ENCODE assay signal across 9 cellular contexts in genomic region chr3:133437391-133438093, GRCh38. TPM values are rescaled to one million over a fixed set of nuclear protein-coding genes. Genes with fewer than 3 reads are reported as not detected.
A peak's percentile ranks its signal among the peaks of the same experiment; 100 is the strongest.
DNase-seq lines count a peak whose midpoint lies in the region; ATAC-seq, FAIRE-seq and TF ChIP-seq lines count a peak whose summit lies in the region.
"Had no signal": no experiment of that assay in that cellular context is flagged by ENCODE, and none has a peak within 500 bp of the region (broad histone marks: within the 10 kb centered on the region; RNA-seq: fewer than 3 reads in every experiment).

No MANE protein-coding gene starts in this region.

- no peaks in the 10 kb centered on the region for H3K36me3 Mint-ChIP-seq in activated T-helper 17 cell treated with anti-CD3 and anti-CD28 coated beads, Interleukin-2, amount 50 U/mL, for 72 hours (ENCODE audit: low read depth)

- TF ChIP-seq CTCF in LNCaP clone FGC (IDR thresholded peaks at IDR 0.05; ENCODE audit: control insufficient read depth, extremely low read depth, insufficient read depth) (peak; percentile 25), HepG2 (CRISPR knock-in tag; IDR thresholded peaks at IDR 0.05) (no peak; the same call in 1 of the 2 replicates)

- no peak overlapping the region for H3K4me3 Mint-ChIP-seq in activated T-helper 17 cell treated with anti-CD3 and anti-CD28 coated beads, Interleukin-2, amount 50 U/mL, for 72 hours
- H3K4me3 Mint-ChIP-seq: activated CD4-positive, alpha-beta T cell treated with anti-CD3 and anti-CD28 coated beads, Interleukin-2, amount 10 ng/mL, durations not matched to agents 24 days and 14 days had no signal

- H3K4me1 Mint-ChIP-seq in activated T-helper 17 cell treated with anti-CD3 and anti-CD28 coated beads, Interleukin-2, amount 50 U/mL, for 72 hours: peaks cover 15% of the 10 kb centered on the region

- H3K36me3 ChIP-seq in HepG2 (replicated peaks in 1 of 2; ENCODE audit: control insufficient read depth in 1 of 2, insufficient read depth in 2 of 2, low read length in 2 of 2): no peaks in the 10 kb centered on the region

- TF ChIP-seq RAD21 in HepG2 (CRISPR knock-in tag; IDR thresholded peaks at IDR 0.05): no peak

- BruUV-seq in HepG2 (replicated peaks; lab: Mats Ljungman, UMichigan): no TSS peak

- peak overlapping the region; percentile 8 for H3K27ac Mint-ChIP-seq in activated T-helper 17 cell treated with anti-CD3 and anti-CD28 coated beads, Interleukin-2, amount 50 U/mL, for 72 hours
- H3K27ac Mint-ChIP-seq: activated CD4-positive, alpha-beta T cell treated with anti-CD3 and anti-CD28 coated beads, Interleukin-2, amount 10 ng/mL, durations not matched to agents 24 days and 14 days had no signal

- no peak for ATAC-seq in activated T-helper 17 cell treated with anti-CD3 and anti-CD28 coated beads, Interleukin-2, amount 50 U/mL, for 72 hours (replicated peaks)
- ATAC-seq in HepG2 (peak; percentile 44), HG03571 (IDR thresholded peaks at IDR 0.05; ENCODE audit: unreplicated experiment) (no peak)

- no peaks in the 10 kb centered on the region for H3K9me3 ChIP-seq in HepG2 (ENCODE audit: low read length)

- POLR2A ChIA-PET in HepG2 (lab: Yijun Ruan, JAX): no interaction called here

- DNase-seq in Caki2 (ENCODE audit: low read depth): peak; percentile 31
- DNase-seq in LNCaP clone FGC (ENCODE audit: low read depth): no peak
- no peak for DNase-seq in HepG2 (ENCODE audit: low spot score)
- no peak for DNase-seq in stimulated activated CD4-positive, alpha-beta T cell treated with anti-CD3 and anti-CD28 coated beads, Interleukin-4, amount 100 ng/mL, for 24 hours
- no peak for DNase-seq in Kasumi-1 (lab: John Stamatoyannopoulos, UW)
- no peak for DNase-seq in cerebellar nuclear complex (lab: John Stamatoyannopoulos, UW)
- DNase-seq: activated CD4-positive, alpha-beta T cell treated with anti-CD3 and anti-CD28 coated beads, Interleukin-2, amount 10 ng/mL, durations not matched to agents 24 days and 14 days had no signal

- H4K20me1 ChIP-seq in HepG2 (ENCODE audit: insufficient read depth, low read length): no peaks in the 10 kb centered on the region

- H3K4me3 ChIP-seq in LNCaP clone FGC (ENCODE audit: low read depth, low read length) (no peak overlapping the region), HepG2 (replicated peaks in 1 of 3; ENCODE audit: insufficient read depth in 1 of 3, low read depth in 2 of 3, low read length in 3 of 3) (no peak overlapping the region)

- no peak overlapping the region for H3K27ac ChIP-seq in HepG2 (ENCODE audit: extremely low read length, insufficient read depth, low read length)

- H3K4me1 ChIP-seq in HepG2 (ENCODE audit: insufficient read depth, low read length): peaks cover 27% of the 10 kb centered on the region

- in situ Hi-C loops in Caki2 (cut with HindIII; ENCODE audit: low pct_unique_long_range_greater_than_20kb, low sequenced_read_pairs) (no loop called here), HepG2 (cut with HindIII; ENCODE audit: extremely low pct_ligation_motif_present, low pct_unique_long_range_greater_than_20kb) (no loop called here)

- TF ChIP-seq EP300 in HepG2 (IDR thresholded peaks at IDR 0.05; ENCODE audit: low read depth in 2 of 2, low read length in 2 of 2): no peak
- TF ChIP-seq EP300 in HepG2 (CRISPR knock-in tag; IDR thresholded peaks at IDR 0.05; ENCODE audit: borderline replicate concordance): no peak

- CTCF ChIA-PET in HepG2 (lab: Yijun Ruan, JAX; ENCODE audit: low intra/inter-chr PET ratio, low total read pairs): no interaction called here

- WGBS in HepG2 (ENCODE audit: low lambda C conversion rate): 57% methylated on average over 10 of the region's 10 CpGs

- H3K9me3 Mint-ChIP-seq in activated T-helper 17 cell treated with anti-CD3 and anti-CD28 coated beads, Interleukin-2, amount 50 U/mL, for 72 hours: peaks cover 7% of the 10 kb centered on the region
- H3K9me3 Mint-ChIP-seq: activated CD4-positive, alpha-beta T cell treated with anti-CD3 and anti-CD28 coated beads, Interleukin-2, amount 10 ng/mL, durations not matched to agents 24 days and 14 days had no signal

- H3K27me3 Mint-ChIP-seq in activated T-helper 17 cell treated with anti-CD3 and anti-CD28 coated beads, Interleukin-2, amount 50 U/mL, for 72 hours: no peaks in the 10 kb centered on the region
- H3K27me3 Mint-ChIP-seq: activated CD4-positive, alpha-beta T cell treated with anti-CD3 and anti-CD28 coated beads, Interleukin-2, amount 10 ng/mL, durations not matched to agents 24 days and 14 days had no signal

- no peak for TF ChIP-seq POLR2A in HepG2 (IDR thresholded peaks at IDR 0.05; ENCODE audit: insufficient read depth in 1 of 2, low read depth in 2 of 2, low read length in 2 of 2)

- H3K9ac ChIP-seq in HepG2 (ENCODE audit: insufficient read depth, low read depth, low read length): no peak overlapping the region

- no peak for FAIRE-seq in HepG2 (lab: Jason Lieb, UNC)

- H3K79me2 ChIP-seq in HepG2 (ENCODE audit: insufficient read depth, low read length): no peaks in the 10 kb centered on the region

- H2AFZ ChIP-seq in HepG2 (ENCODE audit: low read length): no peak overlapping the region

- no peaks in the 10 kb centered on the region for H3K27me3 ChIP-seq in HepG2 (ENCODE audit: control insufficient read depth in 1 of 2, insufficient read depth in 2 of 2, low read length in 2 of 2)

- no peak overlapping the region for H3K4me2 ChIP-seq in HepG2 (ENCODE audit: low read depth, low read length)

- intact Hi-C loops in HepG2 (cut with micrococcal nuclease; ENCODE audit: unreplicated experiment): no loop called here

TF ChIP-seq in HepG2, 621 proteins besides CTCF, POLR2A, EP300 and RAD21:
- TF ChIP-seq UBTF (CRISPR knock-in tag; IDR thresholded peaks at IDR 0.05): no peak
- peak; percentile 72; the same call in 1 of the 2 replicates for TF ChIP-seq ZNF512 (CRISPR knock-in tag; IDR thresholded peaks at IDR 0.05)
TF ChIP-seq in HepG2: peak in this region for 1.

RNA-seq across cellular contexts. Expression of gene BFSP2, which starts 37.7 kb away (rescaled TPM):
- not detected in 2 replicates for total RNA-seq in Caki2 (2014; rRNA removed; shearing (Covaris generic); ENCODE audit: low replicate concordance)
- total RNA-seq in activated T-helper 17 cell treated with anti-CD3 and anti-CD28 coated beads, Interleukin-2, amount 50 U/mL, for 72 hours: 1 to 10 TPM in 1 of 2 donors, not detected in 1; 1.0 TPM
- total RNA-seq in HepG2 (2016; rRNA removed; fragmentation: Illumina TruSeq; extraction: Trizol): not detected in 2 replicates
- total RNA-seq in HepG2 (2016; cell fraction: cytosol; rRNA removed; fragmentation: Illumina TruSeq; extraction: Trizol; ENCODE audit: low read depth): not detected in 2 replicates
- not detected in 2 replicates for total RNA-seq in HepG2 (2016; cell fraction: insoluble cytoplasmic fraction; rRNA removed; fragmentation: Illumina TruSeq; extraction: Trizol)
- total RNA-seq in HepG2 (2016; cell fraction: membrane; rRNA removed; fragmentation: Illumina TruSeq; extraction: Trizol): not detected in 2 replicates
- not detected in 2 replicates for total RNA-seq in HepG2 (2016; cell fraction: nucleus; rRNA removed; fragmentation: Illumina TruSeq; extraction: Trizol)
- polyA plus RNA-seq in HepG2 (2011; rRNA removed): not detected in 2 replicates
- not detected in 2 replicates for polyA plus RNA-seq in HepG2 (2011; cell fraction: cytosol; rRNA removed)
- polyA plus RNA-seq in HepG2 (2011; cell fraction: nucleus; rRNA removed): not detected in 2 replicates
- not detected in 2 replicates for polyA plus RNA-seq in HepG2 (2012)
- not detected in 2 replicates for polyA plus RNA-seq in HepG2 (2016; cell fraction: cytosol; fragmentation: Illumina TruSeq; extraction: Trizol; ENCODE audit: low read depth)
- polyA plus RNA-seq in HepG2 (2016; cell fraction: insoluble cytoplasmic fraction; fragmentation: Illumina TruSeq; extraction: Trizol; ENCODE audit: low read depth): not detected in 2 replicates
- polyA plus RNA-seq in HepG2 (2016; cell fraction: membrane; fragmentation: Illumina TruSeq; extraction: Trizol; ENCODE audit: low read depth): not detected in 2 replicates
- polyA plus RNA-seq in HepG2 (2016; cell fraction: nucleus; fragmentation: Illumina TruSeq; extraction: Trizol; ENCODE audit: insufficient read depth, low read depth): not detected in 2 replicates
- polyA minus RNA-seq in HepG2 (2011; rRNA and poly(A)+ RNA removed; ENCODE audit: low replicate concordance): not detected in 2 replicates
- not detected in 2 replicates for polyA minus RNA-seq in HepG2 (2011; cell fraction: cytosol; rRNA and poly(A)+ RNA removed)
- not detected in 2 replicates for polyA minus RNA-seq in HepG2 (2011; cell fraction: nucleus; rRNA and poly(A)+ RNA removed)
- total RNA-seq: activated CD4-positive, alpha-beta T cell treated with anti-CD3 and anti-CD28 coated beads, Interleukin-2, amount 10 ng/mL, durations not matched to agents 24 days and 14 days had no signal
